In genomic region chr22:22816766-22817410, GRCh38 we compare ENCODE assay signal across 17 cellular contexts.
A peak's percentile ranks its signal among the peaks of the same experiment; 100 is the strongest.
DNase-seq lines count a peak whose midpoint lies in the region; ATAC-seq and TF ChIP-seq lines count a peak whose summit lies in the region.
"Had no signal": no experiment of that assay in that cellular context is flagged by ENCODE, and none has a peak within 500 bp of the region (broad histone marks: within the 10 kb centered on the region; RNA-seq: fewer than 3 reads in every experiment).

No MANE protein-coding gene starts in this region.

- no peaks in the 10 kb centered on the region for H3K36me3 ChIP-seq in CD8-positive, alpha-beta T cell (ENCODE audit: insufficient read depth, low read length)
- no peaks in the 10 kb centered on the region for H3K36me3 ChIP-seq in neuronal stem cell (replicated peaks in 1 of 2; ENCODE audit: control insufficient read depth in 2 of 2, insufficient read depth in 2 of 2, low read length in 2 of 2)
- H3K36me3 ChIP-seq: HAP-1 had no signal

- no CpG with 5 or more reads among the region's 8 CpGs for WGBS in neuronal stem cell (ENCODE audit: extremely low coverage in 2 of 2, insufficient read length in 2 of 2, insufficient replicate concordance in 1 of 2), 2 donors

- no peaks in the 10 kb centered on the region for H3K27me3 Mint-ChIP-seq in activated CD8-positive, alpha-beta memory T cell treated with anti-CD3 and anti-CD28 coated beads, Interleukin-2, amount 10 ng/mL, durations not matched to agents 7 days and 5 days
- H3K27me3 Mint-ChIP-seq in CD8-positive, alpha-beta T cell (ENCODE audit: low read depth): no peaks in the 10 kb centered on the region
- H3K27me3 Mint-ChIP-seq in T-cell: no peaks in the 10 kb centered on the region
- H3K27me3 Mint-ChIP-seq: B cell had no signal

- no peak overlapping the region for H2BK5ac ChIP-seq in neuronal stem cell (ENCODE audit: low read length)

- POLR2A ChIA-PET in CD8-positive, alpha-beta T cell (lab: Charles Lee): interaction anchor here (0.6 to 2.8 kb wide), 5 partner anchors 22 to 63 kb away, joined by 3 to 8 read pairs (median 3); no protein-coding TSS in a partner anchor
- POLR2A ChIA-PET in T-cell (lab: Charles Lee): interaction anchor here in 1 of 2 donors (0.6 kb wide), 1 partner anchor 36 kb away, joined by 3 read pairs; no protein-coding TSS in a partner anchor

- H4K91ac ChIP-seq in neuronal stem cell (ENCODE audit: low read depth, low read length, poor library complexity): no peak overlapping the region

- no peak overlapping the region for H4K8ac ChIP-seq in neuronal stem cell (ENCODE audit: low read depth, low read length)

- H3K18ac ChIP-seq in neuronal stem cell (ENCODE audit: low read length): peak overlapping the region; percentile 51

- intact Hi-C loops in CD8-positive, alpha-beta T cell (cut with DNase I, micrococcal nuclease): no loop called here

- no peaks in the 10 kb centered on the region for H3K9me3 Mint-ChIP-seq in activated CD8-positive, alpha-beta memory T cell treated with anti-CD3 and anti-CD28 coated beads, Interleukin-2, amount 10 ng/mL, durations not matched to agents 7 days and 5 days (ENCODE audit: low read depth)
- H3K9me3 Mint-ChIP-seq in CD8-positive, alpha-beta T cell: no peaks in the 10 kb centered on the region
- H3K9me3 Mint-ChIP-seq in T-cell: no peaks in the 10 kb centered on the region

- H3K4me1 Mint-ChIP-seq in activated CD8-positive, alpha-beta memory T cell treated with anti-CD3 and anti-CD28 coated beads, Interleukin-2, amount 10 ng/mL, durations not matched to agents 7 days and 5 days: peaks cover 66% of the 10 kb centered on the region
- H3K4me1 Mint-ChIP-seq in CD8-positive, alpha-beta T cell (ENCODE audit: low read depth): peaks cover 94% of the 10 kb centered on the region
- peaks cover 94 to 96% (median 95%) of the 10 kb centered on the region in 3 donors for H3K4me1 Mint-ChIP-seq in T-cell

- H2BK15ac ChIP-seq in neuronal stem cell (ENCODE audit: low read length): no peak overlapping the region

- H3K27me3 ChIP-seq in CD8-positive, alpha-beta T cell (ENCODE audit: insufficient read depth, low read length): no peaks in the 10 kb centered on the region
- peaks cover 0 to 9% (median 0%) of the 10 kb centered on the region in 3 experiments for H3K27me3 ChIP-seq in neuronal stem cell (ENCODE audit: control insufficient read depth in 3 of 3, insufficient read depth in 3 of 3, low read depth in 1 of 3, low read length in 3 of 3)

- peak; percentile 23 for DNase-seq in activated CD8-positive, alpha-beta memory T cell treated with anti-CD3 and anti-CD28 coated beads, Interleukin-2, amount 10 ng/mL, durations not matched to agents 7 days and 5 days
- no peak for DNase-seq in activated CD8-positive, alpha-beta memory T cell treated with anti-CD3 and anti-CD28 coated beads, Interleukin-2, amount 50 U/mL, for 48 hours
- DNase-seq in CD8-positive, alpha-beta T cell: peak in 1 of 7 experiments; percentile 52
- no peak for DNase-seq in T-cell
- DNase-seq in neuronal stem cell (ENCODE audit: low spot score): no peak
- DNase-seq in HuH-7.5 (ENCODE audit: low spot score): no peak
- no peak for DNase-seq in NCI-H1417 treated with DMSO at 0.1 percent for 48 hours (lab: John Stamatoyannopoulos, UW)
- DNase-seq: ACHN; Caco-2; NCI-H2081; NCI-H2227 treated with DMSO at 0.1 percent for 48 hours; NCI-H526 treated with DMSO at 0.1 percent for 48 hours; NK-92 treated with Interleukin-12 subunit alpha and Interleukin-12 subunit beta, amount 100 ng/mL, for 24 hours; PC-9 had no signal

- H3K27ac ChIP-seq in CD8-positive, alpha-beta T cell (ENCODE audit: low read depth, low read length): no peak overlapping the region
- no peak overlapping the region for H3K27ac ChIP-seq in neuronal stem cell (replicated peaks; ENCODE audit: low read length)
- H3K27ac ChIP-seq: PC-9 had no signal

- ATAC-seq in activated CD8-positive, alpha-beta memory T cell treated with anti-CD3 and anti-CD28 coated beads, Interleukin-2, amount 10 ng/mL, durations not matched to agents 7 days and 5 days: no peak
- no peak for ATAC-seq in CD8-positive, alpha-beta T cell
- ATAC-seq in T-cell (replicated peaks in 1 of 4): no peak
- no peak for ATAC-seq in GM19324 (IDR thresholded peaks at IDR 0.05; ENCODE audit: low FRiP score, unreplicated experiment)

- no peak overlapping the region for H2AFZ ChIP-seq in neuronal stem cell (ENCODE audit: low read length)
- H2AFZ ChIP-seq: PC-9 had no signal

- H3K23ac ChIP-seq in neuronal stem cell (ENCODE audit: low read depth, low read length, poor library complexity): peak overlapping the region; percentile 38

- no peak overlapping the region for H2AK5ac ChIP-seq in neuronal stem cell (ENCODE audit: low read depth, low read length)

- no peak overlapping the region for H3K4me2 ChIP-seq in neuronal stem cell (ENCODE audit: insufficient read depth, low read length, poor library complexity, severe bottlenecking)
- H3K4me2 ChIP-seq: PC-9 had no signal

- H3K27ac Mint-ChIP-seq in activated CD8-positive, alpha-beta memory T cell treated with anti-CD3 and anti-CD28 coated beads, Interleukin-2, amount 10 ng/mL, durations not matched to agents 7 days and 5 days: peak overlapping the region; percentile 48
- peak overlapping the region; percentile 93 for H3K27ac Mint-ChIP-seq in CD8-positive, alpha-beta T cell
- H3K27ac Mint-ChIP-seq in T-cell: peak overlapping the region; percentile 99
- H3K27ac Mint-ChIP-seq: B cell had no signal

- H3K4me3 Mint-ChIP-seq in activated CD8-positive, alpha-beta memory T cell treated with anti-CD3 and anti-CD28 coated beads, Interleukin-2, amount 10 ng/mL, durations not matched to agents 7 days and 5 days: no peak overlapping the region
- H3K4me3 Mint-ChIP-seq in CD8-positive, alpha-beta T cell: peak overlapping the region; percentile 20
- peak overlapping the region in 1 of 3 donors; percentile 83 for H3K4me3 Mint-ChIP-seq in T-cell
- H3K4me3 Mint-ChIP-seq: B cell had no signal

- no peaks in the 10 kb centered on the region for H3K9me3 ChIP-seq in CD8-positive, alpha-beta T cell (ENCODE audit: low read length)
- peaks cover 0 to 2% of the 10 kb centered on the region in 2 donors for H3K9me3 ChIP-seq in neuronal stem cell (replicated peaks in 1 of 2; ENCODE audit: control insufficient read depth in 2 of 2, insufficient read depth in 1 of 2, low read depth in 1 of 2, low read length in 2 of 2)
- H3K9me3 ChIP-seq: Caco-2, HAP-1 had no signal

- no peak overlapping the region for H3K4ac ChIP-seq in neuronal stem cell (ENCODE audit: low read length)

- CTCF ChIA-PET in activated CD8-positive, alpha-beta memory T cell treated with anti-CD3 and anti-CD28 coated beads, Interleukin-2, amount 10 ng/mL, durations not matched to agents 7 days and 5 days (lab: Charles Lee): interaction anchor here (0.8 to 20.9 kb wide), 10 partner anchors 15 to 408 kb away, joined by 3 to 392 read pairs (median 3); no protein-coding TSS in a partner anchor
- CTCF ChIA-PET in CD8-positive, alpha-beta T cell (lab: Charles Lee): interaction anchor here (0.7 to 20.8 kb wide), 11 partner anchors 15 to 71 kb away, joined by 4 to 281 read pairs (median 17); no protein-coding TSS in a partner anchor
- CTCF ChIA-PET in T-cell (lab: Charles Lee): no interaction called here

- H3K9ac ChIP-seq in neuronal stem cell (ENCODE audit: low read depth, low read length, poor library complexity): no peak overlapping the region

- H3K14ac ChIP-seq in neuronal stem cell (ENCODE audit: low read length): no peak overlapping the region

- no peak for TF ChIP-seq CTCF in CD8-positive, alpha-beta T cell (IDR thresholded peaks at IDR 0.05)

- no peaks in the 10 kb centered on the region for H3K36me3 Mint-ChIP-seq in activated CD8-positive, alpha-beta memory T cell treated with anti-CD3 and anti-CD28 coated beads, Interleukin-2, amount 10 ng/mL, durations not matched to agents 7 days and 5 days
- no peaks in the 10 kb centered on the region for H3K36me3 Mint-ChIP-seq in CD8-positive, alpha-beta T cell
- H3K36me3 Mint-ChIP-seq in T-cell: no peaks in the 10 kb centered on the region

- H2BK12ac ChIP-seq in neuronal stem cell (ENCODE audit: low read length): no peak overlapping the region

- H2BK120ac ChIP-seq in neuronal stem cell (ENCODE audit: low read depth, low read length): no peak overlapping the region

- H3K79me1 ChIP-seq in neuronal stem cell (ENCODE audit: low read depth, low read length): no peaks in the 10 kb centered on the region

- H3K4me3 ChIP-seq in CD8-positive, alpha-beta T cell (ENCODE audit: low read depth, low read length): no peak overlapping the region
- no peak overlapping the region for H3K4me3 ChIP-seq in neuronal stem cell (ENCODE audit: low read length in 2 of 2)
- H3K4me3 ChIP-seq: HAP-1, PC-9 had no signal

- peaks cover 78% of the 10 kb centered on the region for H3K4me1 ChIP-seq in CD8-positive, alpha-beta T cell (ENCODE audit: insufficient read depth, low read length)
- no peaks in the 10 kb centered on the region for H3K4me1 ChIP-seq in neuronal stem cell (ENCODE audit: control insufficient read depth in 2 of 2, insufficient read depth in 1 of 2, low read depth in 1 of 2, low read length in 2 of 2)
- H3K4me1 ChIP-seq: Caco-2, HAP-1 had no signal

Comparison
In these comparisons a context has a peak if more than half of its experiments do, and no peak if none do; other contexts are left out.
1. H3K27ac Mint-ChIP-seq: peak in every context shown above with its lines; median percentile 99 in T-cell; 93 in CD8-positive, alpha-beta T cell; 48 in activated CD8-positive, alpha-beta memory T cell treated with anti-CD3 and anti-CD28 coated beads, Interleukin-2, amount 10 ng/mL, durations not matched to agents 7 days and 5 days.
2. CTCF ChIA-PET loops: an anchor here in activated CD8-positive, alpha-beta memory T cell treated with anti-CD3 and anti-CD28 coated beads, Interleukin-2, amount 10 ng/mL, durations not matched to agents 7 days and 5 days (0.8 to 20.9 kb wide) and CD8-positive, alpha-beta T cell (0.7 to 20.8 kb wide); none called in T-cell.